In the genomic region with DNA sequence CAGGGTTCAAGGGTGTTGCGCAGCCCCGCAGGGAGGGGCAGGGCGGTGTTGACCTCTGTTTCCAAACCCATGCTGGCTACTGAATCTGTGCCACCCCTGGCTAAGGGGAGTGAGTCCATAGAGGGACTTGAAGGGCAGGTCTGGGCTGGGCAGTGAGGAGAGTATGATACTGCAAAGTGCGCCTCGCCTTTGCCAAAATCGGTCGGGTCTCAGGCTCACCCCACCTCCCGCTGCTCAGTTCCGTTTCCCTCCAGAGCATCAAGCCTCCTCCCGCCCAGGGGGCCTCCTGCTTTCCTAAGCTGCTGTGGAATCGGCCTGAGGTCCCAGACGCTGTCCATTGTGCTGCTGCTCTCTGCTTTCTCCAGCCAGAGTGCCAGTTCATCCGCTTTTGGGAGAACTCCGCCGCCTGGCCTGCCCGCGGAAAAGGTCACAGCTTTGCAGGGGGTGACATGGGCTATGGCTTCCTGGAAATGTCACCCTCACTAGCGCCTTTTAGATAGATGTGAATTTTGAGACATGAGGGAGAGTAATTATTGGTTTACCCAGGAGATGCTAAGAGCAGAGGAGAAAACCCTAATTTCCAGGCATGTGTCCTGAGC, we compare ENCODE assay signal across 8 cellular contexts.
DNase-seq lines count a peak whose midpoint lies in the region; ATAC-seq, FAIRE-seq and TF ChIP-seq lines count a peak whose summit lies in the region.

No MANE protein-coding gene starts in this region.

- no peak for FAIRE-seq in keratinocyte (lab: Jason Lieb, UNC)

- no TSS peak for BruUV-seq in MCF 10A (replicated peaks; lab: Mats Ljungman, UMichigan)

- no peak for TF ChIP-seq CTCF in MCF 10A (IDR thresholded peaks at IDR 0.05; ENCODE audit: unreplicated experiment)
- no peak for TF ChIP-seq CTCF in keratinocyte (optimal IDR thresholded peaks at IDR 0.05 in 1 of 3, IDR thresholded peaks at IDR 0.05 in 1 of 3, conservative IDR thresholded peaks at IDR 0.05 in 1 of 3; ENCODE audit: extremely low read depth in 1 of 3, insufficient read depth in 2 of 3, low read length in 3 of 3)
- TF ChIP-seq CTCF in stomach (IDR thresholded peaks at IDR 0.05): no peak

- TF ChIP-seq EP300 in stomach (IDR thresholded peaks at IDR 0.05): no peak

- peaks cover 2% of the 10 kb centered on the region for H3K9me1 ChIP-seq in keratinocyte (ENCODE audit: control insufficient read depth, extremely low read depth, insufficient read depth, low read length)

- DNase-seq in CD4-positive, CD25-positive, alpha-beta regulatory T cell: no peak
- DNase-seq in NCI-H748 (lab: John Stamatoyannopoulos, UW; ENCODE audit: unreplicated experiment) (peak; percentile 62), MCF 10A (ENCODE audit: unreplicated experiment) (no peak), keratinocyte (ENCODE audit: low read depth, low spot score) (no peak), stomach (no peak), NCI-H510A (lab: John Stamatoyannopoulos, UW) (no peak)

- H3K4me3 Mint-ChIP-seq in CD4-positive, CD25-positive, alpha-beta regulatory T cell: peak overlapping the region; percentile 87 to 96 (median 94)
- H3K4me3 Mint-ChIP-seq in MCF 10A (ENCODE audit: unreplicated experiment): peak overlapping the region; percentile 89

- H3K27ac Mint-ChIP-seq in CD4-positive, CD25-positive, alpha-beta regulatory T cell: peak overlapping the region; percentile 89 to 96 (median 95)
- H3K27ac Mint-ChIP-seq in MCF 10A (ENCODE audit: low read depth, unreplicated experiment): peak overlapping the region; percentile 91

- intact Hi-C loops in MCF 10A (cut with micrococcal nuclease) (no loop called here), stomach (cut with DNase I; ENCODE audit: low total_unique reads) (no loop called here)

- ATAC-seq in CD4-positive, CD25-positive, alpha-beta regulatory T cell (ENCODE audit: low read depth in 2 of 2): no peak
- ATAC-seq in GM21447 (IDR thresholded peaks at IDR 0.05; ENCODE audit: unreplicated experiment): peak; percentile 3
- ATAC-seq in HG02610 (IDR thresholded peaks at IDR 0.05; ENCODE audit: unreplicated experiment): no peak

- H3K9ac ChIP-seq in keratinocyte (ENCODE audit: control insufficient read depth, extremely low read depth, insufficient read depth, low read length): peak overlapping the region; percentile 87

- H3K27me3 Mint-ChIP-seq in CD4-positive, CD25-positive, alpha-beta regulatory T cell: no peaks in the 10 kb centered on the region
- H3K27me3 Mint-ChIP-seq in MCF 10A (ENCODE audit: insufficient read depth, unreplicated experiment): no peaks in the 10 kb centered on the region

- peak overlapping the region; percentile 93 for H3K4me2 ChIP-seq in keratinocyte (ENCODE audit: control insufficient read depth, extremely low read depth, insufficient read depth, low read depth, low read length)

- dilution Hi-C loops in keratinocyte (cut with MboI; ENCODE audit: extremely low pct_ligation_motif_present, low sequenced_read_pairs): no loop called here

- 4 to 11% (median 9%) methylated on average over 15 to 18 of the region's 18 CpGs for WGBS in stomach, 5 donors

- H3K27me3 ChIP-seq in CD4-positive, CD25-positive, alpha-beta regulatory T cell (ENCODE audit: control insufficient read depth, insufficient read depth, low read length): no peaks in the 10 kb centered on the region
- H3K27me3 ChIP-seq in keratinocyte (ENCODE audit: control insufficient read depth, extremely low read depth, insufficient read depth, low read length) (no peaks in the 10 kb centered on the region), stomach (no peaks in the 10 kb centered on the region)

- POLR2A ChIA-PET in MCF 10A (lab: Yijun Ruan, JAX): interaction anchor here (0.6 to 3.4 kb wide), 7 partner anchors 9 to 540 kb away, joined by 3 to 26 read pairs (median 3); no protein-coding TSS in a partner anchor

- H3K4me1 Mint-ChIP-seq in CD4-positive, CD25-positive, alpha-beta regulatory T cell: peaks cover 0 to 43% (median 22%) of the 10 kb centered on the region in 4 donors
- H3K4me1 Mint-ChIP-seq in MCF 10A (ENCODE audit: insufficient read depth, unreplicated experiment): peaks cover 10% of the 10 kb centered on the region

- H4K20me1 ChIP-seq in keratinocyte (ENCODE audit: control insufficient read depth, extremely low read depth, insufficient read depth, low read length): peaks cover 14% of the 10 kb centered on the region

- H3K27ac ChIP-seq in CD4-positive, CD25-positive, alpha-beta regulatory T cell (ENCODE audit: insufficient read depth, low read length, poor library complexity, severe bottlenecking): peak overlapping the region; percentile 81
- H3K27ac ChIP-seq in keratinocyte (ENCODE audit: control insufficient read depth, insufficient read depth, low read length) (peak overlapping the region; percentile 75), stomach (peak overlapping the region; percentile 71 to 91 (median 90))

- H2AFZ ChIP-seq in keratinocyte (ENCODE audit: control insufficient read depth, low read length): peak overlapping the region; percentile 99

- H3K9me3 Mint-ChIP-seq in CD4-positive, CD25-positive, alpha-beta regulatory T cell: no peaks in the 10 kb centered on the region
- no peaks in the 10 kb centered on the region for H3K9me3 Mint-ChIP-seq in MCF 10A (ENCODE audit: unreplicated experiment)

- peaks cover 30% of the 10 kb centered on the region for H3K4me1 ChIP-seq in CD4-positive, CD25-positive, alpha-beta regulatory T cell (ENCODE audit: control insufficient read depth, insufficient read depth, low read length, poor library complexity, severe bottlenecking)
- H3K4me1 ChIP-seq in keratinocyte (ENCODE audit: control insufficient read depth, extremely low read depth, insufficient read depth, low read length): peaks cover 16% of the 10 kb centered on the region
- H3K4me1 ChIP-seq in stomach: peaks cover 5 to 42% (median 33%) of the 10 kb centered on the region in 4 donors

- H3K79me2 ChIP-seq in keratinocyte (ENCODE audit: control insufficient read depth, insufficient read depth, low read length): peaks cover 68% of the 10 kb centered on the region

- H3K9me3 ChIP-seq in CD4-positive, CD25-positive, alpha-beta regulatory T cell (ENCODE audit: control insufficient read depth in 2 of 2, low read length in 2 of 2): no peaks in the 10 kb centered on the region
- H3K9me3 ChIP-seq in keratinocyte (ENCODE audit: control insufficient read depth, low read depth, low read length): no peaks in the 10 kb centered on the region
- H3K9me3 ChIP-seq in stomach: no peaks in the 10 kb centered on the region

- TF ChIP-seq POLR2A in stomach (IDR thresholded peaks at IDR 0.05): no peak

- H3K36me3 Mint-ChIP-seq in CD4-positive, CD25-positive, alpha-beta regulatory T cell: peaks cover 23% of the 10 kb centered on the region
- peaks cover 13% of the 10 kb centered on the region for H3K36me3 Mint-ChIP-seq in MCF 10A (ENCODE audit: insufficient read depth, unreplicated experiment)

- peak overlapping the region; percentile 97 for H3K4me3 ChIP-seq in CD4-positive, CD25-positive, alpha-beta regulatory T cell (ENCODE audit: low read depth, low read length)
- H3K4me3 ChIP-seq in keratinocyte (ENCODE audit: control insufficient read depth in 2 of 3, extremely low read depth in 1 of 3, insufficient read depth in 2 of 3, low read depth in 1 of 3, low read length in 3 of 3) (peak overlapping the region; percentile 79 to 99 (median 96)), stomach (peak overlapping the region; percentile 61 to 83 (median 78))

- CTCF ChIA-PET in MCF 10A (lab: Yijun Ruan, JAX): interaction anchor here (1.2 kb wide), 1 partner anchor 8 kb away, joined by 3 read pairs; no protein-coding TSS in a partner anchor

- H3K36me3 ChIP-seq in CD4-positive, CD25-positive, alpha-beta regulatory T cell (ENCODE audit: control insufficient read depth, insufficient read depth, low read length): no peaks in the 10 kb centered on the region
- H3K36me3 ChIP-seq in keratinocyte (ENCODE audit: control insufficient read depth in 2 of 2, extremely low read depth in 1 of 2, insufficient read depth in 2 of 2, low read length in 2 of 2) (peaks cover 0 to 10% of the 10 kb centered on the region in 2 experiments), stomach (peaks cover 0 to 20% (median 14%) of the 10 kb centered on the region in 4 donors)
